9 cellular contexts compared by ENCODE assay signal in the genomic region with DNA sequence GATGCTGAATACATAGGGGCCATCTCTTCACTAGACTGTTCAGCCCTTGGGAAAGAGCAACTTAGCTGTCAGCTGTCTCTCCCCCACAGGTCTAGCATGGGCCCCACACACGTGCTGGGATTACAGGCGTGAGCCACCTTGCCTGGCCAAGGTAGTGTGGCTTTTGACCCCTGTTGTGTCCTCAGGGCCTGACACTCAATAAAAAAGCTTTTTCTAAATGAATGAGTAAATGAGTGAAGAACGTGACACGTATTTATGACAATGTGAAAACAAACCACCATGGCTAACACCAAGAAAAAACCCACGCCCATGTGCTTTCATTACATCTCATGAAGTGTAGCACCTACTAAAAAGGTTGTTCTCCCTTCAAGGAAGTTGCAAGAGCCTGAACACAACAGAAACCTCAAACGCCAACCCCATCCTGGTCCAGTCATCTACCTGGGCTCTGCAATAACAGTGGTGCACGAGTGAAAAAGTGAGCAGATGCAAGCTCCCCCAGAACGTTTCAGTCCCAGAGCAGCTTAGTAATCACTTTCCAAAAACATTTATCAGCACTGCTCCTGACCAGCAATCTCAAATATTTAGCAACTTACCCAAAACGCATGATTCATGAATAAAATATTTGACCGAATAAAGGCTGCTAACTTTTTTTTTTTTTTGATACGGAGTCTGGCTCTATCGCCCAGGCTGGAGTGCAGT. TPM values are rescaled to one million over a fixed set of nuclear protein-coding genes. Genes with fewer than 3 reads are reported as not detected.
DNase-seq lines count a peak whose midpoint lies in the region; ATAC-seq, FAIRE-seq and TF ChIP-seq lines count a peak whose summit lies in the region.
"Had no signal": no experiment of that assay in that cellular context is flagged by ENCODE, and none has a peak within 500 bp of the region (broad histone marks: within the 10 kb centered on the region; RNA-seq: fewer than 3 reads in every experiment).

No MANE protein-coding gene starts in this region.

- peak; percentile 33 for ATAC-seq in HG03108 (IDR thresholded peaks at IDR 0.05; ENCODE audit: unreplicated experiment)
- ATAC-seq in left colon = peak; percentile 27
- ATAC-seq in thoracic aorta (ENCODE audit: insufficient number of reproducible peaks, low FRiP score, low read depth) = peak; percentile 57

- no peaks in the 10 kb centered on the region for H3K9me3 ChIP-seq in thoracic aorta

- intact Hi-C loops in left colon (cut with DNase I, micrococcal nuclease) = no loop called here

- H3K27ac ChIP-seq in thoracic aorta = peak overlapping the region; percentile 38 to 70

- H3K4me3 ChIP-seq in thoracic aorta = peak overlapping the region; percentile 16

- no peak for TF ChIP-seq CTCF in thoracic aorta (IDR thresholded peaks at IDR 0.05)

- H3K27me3 ChIP-seq in thoracic aorta (replicated peaks; ENCODE audit: insufficient read depth) = no peaks in the 10 kb centered on the region

- peak; percentile 44 to 63 for DNase-seq in activated CD4-positive, alpha-beta T cell treated with anti-CD3 and anti-CD28 coated beads for 24 hours (ENCODE audit: low read depth in 2 of 2)
- no peak for DNase-seq in activated CD4-positive, alpha-beta T cell treated with anti-CD3 and anti-CD28 coated beads, Interleukin-2, amount 50 U/mL, for 1 hour
- peak; percentile 76 for DNase-seq in activated CD8-positive, alpha-beta memory T cell treated with anti-CD3 and anti-CD28 coated beads, Interleukin-2, amount 50 U/mL, for 48 hours
- DNase-seq in left colon (no peak), thoracic aorta (ENCODE audit: low spot score) (no peak), frontal cortex (ENCODE audit: low spot score in 2 of 2) (no peak), SIG-M5 (lab: John Stamatoyannopoulos, UW) (no peak)

- H3K4me1 ChIP-seq in thoracic aorta (ENCODE audit: control insufficient read depth in 1 of 2, low read depth in 2 of 2) = peaks cover 47 to 69% of the 10 kb centered on the region in 2 donors

- no peak for FAIRE-seq in frontal cortex (lab: Jason Lieb, UNC)
- FAIRE-seq: A204.1 had no signal

- H3K36me3 ChIP-seq in thoracic aorta = no peaks in the 10 kb centered on the region

RNA-seq across cellular contexts. Expression of a gene that starts 3.4 kb away (rescaled TPM):
- 10 to 100 TPM; 67.7 to 73.4 TPM for total RNA-seq in left colon
- total RNA-seq in thoracic aorta = 10 to 100 TPM; 51.4 to 64.0 TPM
- total RNA-seq in frontal cortex = 50.5 TPM

RNA-seq across cellular contexts. Expression of a gene that starts 15.5 kb away (rescaled TPM):
- 10 to 100 TPM; 28.6 to 35.5 TPM for total RNA-seq in left colon
- total RNA-seq in thoracic aorta = 10 to 100 TPM; 20.5 to 22.7 TPM
- total RNA-seq in frontal cortex = 106 TPM

Comparison
In these comparisons a context has a peak if more than half of its experiments do, and no peak if none do; other contexts are left out.
1. DNase-seq: peak in activated CD4-positive, alpha-beta T cell treated with anti-CD3 and anti-CD28 coated beads for 24 hours (2 of 2) and activated CD8-positive, alpha-beta memory T cell treated with anti-CD3 and anti-CD28 coated beads, Interleukin-2, amount 50 U/mL, for 48 hours (single experiment); none in activated CD4-positive, alpha-beta T cell treated with anti-CD3 and anti-CD28 coated beads, Interleukin-2, amount 50 U/mL, for 1 hour (single experiment), left colon (0 of 2), thoracic aorta (single experiment), frontal cortex (0 of 2) and SIG-M5 (single experiment).
2. Peak in every context shown above with its lines, with median percentiles within 50 percentile points of each other: ATAC-seq.